ENCODE assay signal across 8 cellular contexts in the genomic region with DNA sequence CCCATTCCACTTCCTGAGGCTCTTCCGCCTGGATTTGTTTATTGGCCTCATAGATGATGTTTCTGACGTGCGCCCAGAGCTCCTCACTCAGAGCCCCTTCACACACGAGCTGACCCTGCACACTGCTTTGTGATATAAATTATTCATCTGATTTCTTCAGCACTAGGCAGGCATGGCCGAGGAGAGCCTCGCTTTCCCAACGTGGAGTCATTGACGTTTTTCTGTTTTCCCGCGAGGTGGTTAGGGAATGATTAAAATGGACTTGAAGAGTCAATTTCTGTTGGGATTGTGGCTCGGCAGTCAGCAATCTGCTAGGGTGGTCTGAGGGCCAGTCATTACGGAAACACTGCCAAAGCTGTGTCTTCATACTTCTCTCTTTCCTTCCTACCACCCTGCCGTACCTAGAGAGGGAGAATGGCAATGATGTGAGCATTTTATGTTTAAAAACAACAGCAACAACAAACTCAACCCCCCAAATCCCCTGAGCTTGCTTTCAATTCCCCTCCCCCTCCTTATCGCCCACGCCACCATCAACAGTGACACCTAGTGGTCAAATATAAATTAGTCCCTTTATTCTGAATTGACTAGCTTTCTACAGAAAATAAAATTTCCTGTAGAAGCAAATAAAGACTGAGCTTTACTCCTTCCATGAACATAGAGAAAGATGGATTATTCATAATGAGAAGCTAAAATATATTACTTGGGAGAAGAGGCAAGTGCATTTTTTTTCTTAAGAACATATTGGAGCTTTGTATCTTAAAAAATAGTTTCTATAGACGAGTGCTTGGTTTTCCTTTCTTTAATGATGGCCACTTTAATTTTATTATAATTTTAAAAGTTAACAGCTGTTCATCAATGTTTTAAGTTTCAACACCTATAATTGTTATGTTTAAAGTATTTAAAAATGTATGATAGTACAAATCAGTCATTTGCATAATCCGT.
DNase-seq lines count a peak whose midpoint lies in the region; ATAC-seq and TF ChIP-seq lines count a peak whose summit lies in the region.

No MANE protein-coding gene starts in this region.

- H3K4me1 Mint-ChIP-seq in endodermal cell (peaks cover 17% of the 10 kb centered on the region), memory B cell (peaks cover 8% of the 10 kb centered on the region)

- H3K4me3 Mint-ChIP-seq in endodermal cell (peak overlapping the region; percentile 46), memory B cell (peak overlapping the region; percentile 80)

- TF ChIP-seq POLR2A in stomach (IDR thresholded peaks at IDR 0.05): no peak

- intact Hi-C loops in stomach (cut with DNase I; ENCODE audit: low total_unique reads): no loop called here

- H3K27me3 Mint-ChIP-seq in endodermal cell (ENCODE audit: insufficient read depth) (peaks cover 61% of the 10 kb centered on the region), memory B cell (peaks cover 12% of the 10 kb centered on the region)

- no peaks in the 10 kb centered on the region for H3K9me3 Mint-ChIP-seq in endodermal cell
- H3K9me3 Mint-ChIP-seq in memory B cell: no peaks in the 10 kb centered on the region

- ATAC-seq in memory B cell (ENCODE audit: low read depth) (peak; percentile 70), HG03025 (IDR thresholded peaks at IDR 0.05; ENCODE audit: low FRiP score, unreplicated experiment) (no peak)

- peak overlapping the region; percentile 32 for H3K4me3 ChIP-seq in endodermal cell (ENCODE audit: low read length)
- peak overlapping the region; percentile 43 to 52 (median 48) for H3K4me3 ChIP-seq in stomach

- peak; percentile 68 for DNase-seq in COLO829 (ENCODE audit: low spot score)
- DNase-seq in HCEC 1CT: peak; percentile 65
- peak; percentile 84 for DNase-seq in NCI-H2196 (lab: John Stamatoyannopoulos, UW; ENCODE audit: unreplicated experiment)
- peak; percentile 16 to 20 for DNase-seq in activated CD4-positive, alpha-beta T cell treated with anti-CD3 and anti-CD28 coated beads, Interleukin-2, amount 50 U/mL, for 48 hours
- peak; percentile 67 for DNase-seq in endodermal cell
- peak; percentile 35 to 39 for DNase-seq in memory B cell (ENCODE audit: low spot score in 2 of 2)
- DNase-seq in stomach: no peak

- H3K36me3 ChIP-seq in endodermal cell (ENCODE audit: control insufficient read depth, insufficient read depth, low read length): no peaks in the 10 kb centered on the region
- H3K36me3 ChIP-seq in stomach: no peaks in the 10 kb centered on the region

- H3K4me1 ChIP-seq in endodermal cell (ENCODE audit: control insufficient read depth, insufficient read depth, low read length) (no peaks in the 10 kb centered on the region), stomach (peaks cover 0 to 26% (median 12%) of the 10 kb centered on the region in 4 donors)

- peaks cover 32% of the 10 kb centered on the region for H3K27me3 ChIP-seq in endodermal cell (ENCODE audit: control insufficient read depth, insufficient read depth, low read length, poor library complexity, severe bottlenecking)
- H3K27me3 ChIP-seq in stomach: peaks cover 0 to 50% (median 0%) of the 10 kb centered on the region in 3 donors

- no peak overlapping the region for H3K9ac ChIP-seq in endodermal cell (ENCODE audit: extremely low read depth, low read length, poor library complexity, severe bottlenecking)

- 28 to 56% methylated on average over 4 to 16 of the region's 17 CpGs for WGBS in endodermal cell (ENCODE audit: insufficient coverage in 1 of 2, insufficient read length in 1 of 2), 2 experiments
- WGBS in stomach, 5 donors: 10 to 11% (median 11%) methylated on average over 17 of the region's 17 CpGs

- H3K27ac ChIP-seq in endodermal cell (ENCODE audit: low read depth, low read length) (no peak overlapping the region), stomach (peak overlapping the region in 4 of 5 donors; percentile 66 to 80 (median 72))

- H3K36me3 Mint-ChIP-seq in endodermal cell (ENCODE audit: low read depth) (no peaks in the 10 kb centered on the region), memory B cell (no peaks in the 10 kb centered on the region)

- H3K27ac Mint-ChIP-seq in endodermal cell: peak overlapping the region; percentile 2
- no peak overlapping the region for H3K27ac Mint-ChIP-seq in memory B cell

- H3K9me3 ChIP-seq in endodermal cell (ENCODE audit: control insufficient read depth, low read length) (no peaks in the 10 kb centered on the region), stomach (no peaks in the 10 kb centered on the region)

- no peak for TF ChIP-seq EP300 in stomach (IDR thresholded peaks at IDR 0.05)

- TF ChIP-seq CTCF in endodermal cell (conservative IDR thresholded peaks at IDR 0.05) (peak; percentile 88), stomach (IDR thresholded peaks at IDR 0.05) (peak in 5 of 7 experiments; percentile 34 to 88 (median 68))
